In the genomic region with DNA sequence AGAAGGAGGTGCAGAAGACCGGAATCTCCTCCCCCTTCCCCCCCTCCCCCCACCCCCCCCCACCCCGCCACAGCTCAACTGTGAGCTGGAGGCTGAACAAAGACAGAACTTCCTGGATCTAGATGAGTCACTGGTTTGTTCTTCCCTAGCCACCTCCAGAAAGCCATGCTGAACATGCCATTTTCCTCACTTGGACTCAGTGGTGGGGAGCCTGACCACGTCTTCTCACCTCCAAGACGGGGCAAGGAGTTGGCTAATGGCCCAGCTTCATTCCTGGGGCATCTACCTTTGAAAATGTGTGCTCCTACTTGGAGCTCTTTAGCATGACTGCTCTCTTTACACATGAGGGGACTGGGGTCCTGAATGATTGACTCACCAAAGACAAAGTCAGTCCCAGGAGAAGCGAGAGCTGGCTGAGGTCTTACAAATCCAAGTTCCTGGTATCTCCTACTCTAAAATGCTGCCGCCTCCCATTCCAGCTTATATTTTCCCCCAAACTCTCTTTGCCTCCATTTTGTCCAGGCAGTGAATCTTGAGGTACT, we compare ENCODE assay signal across 9 cellular contexts. TPM values are rescaled to one million over a fixed set of nuclear protein-coding genes. Genes with fewer than 3 reads are reported as not detected.
A peak's percentile ranks its signal among the peaks of the same experiment; 100 is the strongest.
DNase-seq lines count a peak whose midpoint lies in the region; ATAC-seq and TF ChIP-seq lines count a peak whose summit lies in the region.
"Had no signal": no experiment of that assay in that cellular context is flagged by ENCODE, and none has a peak within 500 bp of the region (broad histone marks: within the 10 kb centered on the region; RNA-seq: fewer than 3 reads in every experiment).

No MANE protein-coding gene starts in this region.

- peaks cover 2% of the 10 kb centered on the region for H3K27me3 Mint-ChIP-seq in activated CD4-positive, alpha-beta T cell treated with anti-CD3 and anti-CD28 coated beads, Interleukin-2, amount 10 ng/mL, durations not matched to agents 7 days and 5 days

- H3F3A ChIP-seq in PC-3 (ENCODE audit: low read length, unreplicated experiment) = no peaks in the 10 kb centered on the region

- intact Hi-C loops in PC-3 (cut with micrococcal nuclease) (no loop called here), stomach (cut with DNase I; ENCODE audit: low total_unique reads) (no loop called here)

- H3K4me2 ChIP-seq in PC-3 (ENCODE audit: low read length) = peak overlapping the region; percentile 58

- H3K9me3 Mint-ChIP-seq in activated CD4-positive, alpha-beta T cell treated with anti-CD3 and anti-CD28 coated beads, Interleukin-2, amount 10 ng/mL, durations not matched to agents 7 days and 5 days = no peaks in the 10 kb centered on the region
- H3K9me3 Mint-ChIP-seq: brain had no signal

- BruUV-seq in PC-3 (replicated peaks; lab: Mats Ljungman, UMichigan) = TSS peak; percentile 75

- H3K9ac ChIP-seq in PC-3 (ENCODE audit: low read length) = peak overlapping the region; percentile 48; the same call in 1 of the 2 replicates

- no peaks in the 10 kb centered on the region for H3K79me2 ChIP-seq in PC-3 (ENCODE audit: low read length)

- no peaks in the 10 kb centered on the region for H3K36me3 ChIP-seq in PC-3 (ENCODE audit: low read depth, low read length)
- no peaks in the 10 kb centered on the region for H3K36me3 ChIP-seq in stomach

- no peaks in the 10 kb centered on the region for H3K36me3 Mint-ChIP-seq in activated CD4-positive, alpha-beta T cell treated with anti-CD3 and anti-CD28 coated beads, Interleukin-2, amount 10 ng/mL, durations not matched to agents 7 days and 5 days (ENCODE audit: low read depth)
- H3K36me3 Mint-ChIP-seq: brain had no signal

- ATAC-seq in PC-3 = peak; percentile 95
- ATAC-seq in GM21360 (IDR thresholded peaks at IDR 0.05; ENCODE audit: unreplicated experiment) = no peak

- H3K4me1 ChIP-seq in PC-3 (ENCODE audit: insufficient read depth, low read length) = peaks cover 13% of the 10 kb centered on the region
- peaks cover 18 to 37% (median 23%) of the 10 kb centered on the region in 4 donors for H3K4me1 ChIP-seq in stomach

- H3K9me3 ChIP-seq in PC-3 (ENCODE audit: low read length) (no peaks in the 10 kb centered on the region), stomach (no peaks in the 10 kb centered on the region)

- 38 to 47% (median 42%) methylated on average over 5 to 6 of the region's 6 CpGs for WGBS in stomach, 5 donors

- H3K27ac Mint-ChIP-seq in activated CD4-positive, alpha-beta T cell treated with anti-CD3 and anti-CD28 coated beads, Interleukin-2, amount 10 ng/mL, durations not matched to agents 7 days and 5 days = no peak overlapping the region

- H3K27ac ChIP-seq in PC-3 (ENCODE audit: low read length) = peak overlapping the region; percentile 86
- H3K27ac ChIP-seq in stomach = peak overlapping the region; percentile 36 to 76 (median 65)

- peak; percentile 72 for DNase-seq in HCEC 1CT
- peak; percentile 78 for DNase-seq in PC-3
- peak; percentile 16 for DNase-seq in fibroblast of the conjunctiva (ENCODE audit: low read depth)
- DNase-seq in stomach = no peak
- no peak for DNase-seq in NCI-H128 (lab: John Stamatoyannopoulos, UW; ENCODE audit: unreplicated experiment)
- DNase-seq in stimulated activated naive CD4-positive, alpha-beta T cell treated with Interleukin-2 at 50 U/mL for 16 hours (lab: John Stamatoyannopoulos, UW) = no peak
- DNase-seq in activated CD4-positive, alpha-beta T cell treated with anti-CD3 and anti-CD28 coated beads, Interleukin-2, amount 10 ng/mL, durations not matched to agents 7 days and 5 days = no peak

- H3K4me1 Mint-ChIP-seq in activated CD4-positive, alpha-beta T cell treated with anti-CD3 and anti-CD28 coated beads, Interleukin-2, amount 10 ng/mL, durations not matched to agents 7 days and 5 days = peaks cover 5% of the 10 kb centered on the region

- H3K4me3 ChIP-seq in PC-3 (ENCODE audit: low read length) (no peak overlapping the region), stomach (no peak overlapping the region)

- no peaks in the 10 kb centered on the region for H3K9me2 ChIP-seq in PC-3 (replicated peaks; ENCODE audit: low read length)

- POLR2A ChIA-PET in PC-3 (lab: Charles Lee; ENCODE audit: unreplicated experiment) = interaction anchor here (0.6 kb wide), 2 partner anchors 123 to 229 kb away, joined by 3 to 4 read pairs; no protein-coding TSS in a partner anchor
- POLR2A ChIA-PET in activated CD4-positive, alpha-beta T cell treated with anti-CD3 and anti-CD28 coated beads, Interleukin-2, amount 10 ng/mL, durations not matched to agents 7 days and 5 days (lab: Charles Lee) = interaction anchor here (0.6 kb wide), 1 partner anchor 713 kb away, joined by 3 read pairs; no protein-coding TSS in a partner anchor

- no peaks in the 10 kb centered on the region for H4K20me1 ChIP-seq in PC-3 (ENCODE audit: low read length)

- H2AFZ ChIP-seq in PC-3 (ENCODE audit: low read length) = peak overlapping the region; percentile 85

- CTCF ChIA-PET in PC-3 (lab: Charles Lee) = interaction anchor here (0.6 kb wide), 1 partner anchor 106 kb away, joined by 5 read pairs; no protein-coding TSS in a partner anchor
- CTCF ChIA-PET in activated CD4-positive, alpha-beta T cell treated with anti-CD3 and anti-CD28 coated beads, Interleukin-2, amount 10 ng/mL, durations not matched to agents 7 days and 5 days (lab: Charles Lee) = interaction anchor here (0.8 to 1.0 kb wide), 2 partner anchors 173 to 248 kb away, joined by 3 to 5 read pairs; no protein-coding TSS in a partner anchor

- no peaks in the 10 kb centered on the region for H3K27me3 ChIP-seq in PC-3 (ENCODE audit: low read length)
- H3K27me3 ChIP-seq in stomach = no peaks in the 10 kb centered on the region

- TF ChIP-seq CTCF in PC-3 (conservative IDR thresholded peaks at IDR 0.05; ENCODE audit: low read depth, low read length) (no peak), stomach (IDR thresholded peaks at IDR 0.05) (no peak)

- no peak for TF ChIP-seq POLR2A in stomach (IDR thresholded peaks at IDR 0.05)

- no peak overlapping the region for H3K4me3 Mint-ChIP-seq in activated CD4-positive, alpha-beta T cell treated with anti-CD3 and anti-CD28 coated beads, Interleukin-2, amount 10 ng/mL, durations not matched to agents 7 days and 5 days
- H3K4me3 Mint-ChIP-seq: brain had no signal

- no peak for TF ChIP-seq EP300 in stomach (IDR thresholded peaks at IDR 0.05)

RNA-seq across cellular contexts. Expression of a gene that starts 22.6 kb away (rescaled TPM):
- total RNA-seq in PC-3 (2014; rRNA removed) (7.2 and 7.5 TPM in 2 replicates), stomach (10 to 100 TPM; 13.4 to 62.0 (median 30.7) TPM)
- polyA plus RNA-seq in stomach = 1 to 10 TPM; 2.3 to 4.8 (median 2.7) TPM
- under 1 TPM; 0.25 to 0.35 TPM for total RNA-seq in activated CD4-positive, alpha-beta T cell treated with anti-CD3 and anti-CD28 coated beads, Interleukin-2, amount 10 ng/mL, durations not matched to agents 7 days and 5 days

Comparison
In these comparisons a context has a peak if more than half of its experiments do, and no peak if none do; other contexts are left out.
1. DNase-seq: peak in HCEC 1CT (single experiment), PC-3 (single experiment) and fibroblast of the conjunctiva (single experiment); none in stomach (single experiment), NCI-H128 (single experiment), stimulated activated naive CD4-positive, alpha-beta T cell treated with Interleukin-2 at 50 U/mL for 16 hours (single experiment) and activated CD4-positive, alpha-beta T cell treated with anti-CD3 and anti-CD28 coated beads, Interleukin-2, amount 10 ng/mL, durations not matched to agents 7 days and 5 days (single experiment).